In the genomic region with DNA sequence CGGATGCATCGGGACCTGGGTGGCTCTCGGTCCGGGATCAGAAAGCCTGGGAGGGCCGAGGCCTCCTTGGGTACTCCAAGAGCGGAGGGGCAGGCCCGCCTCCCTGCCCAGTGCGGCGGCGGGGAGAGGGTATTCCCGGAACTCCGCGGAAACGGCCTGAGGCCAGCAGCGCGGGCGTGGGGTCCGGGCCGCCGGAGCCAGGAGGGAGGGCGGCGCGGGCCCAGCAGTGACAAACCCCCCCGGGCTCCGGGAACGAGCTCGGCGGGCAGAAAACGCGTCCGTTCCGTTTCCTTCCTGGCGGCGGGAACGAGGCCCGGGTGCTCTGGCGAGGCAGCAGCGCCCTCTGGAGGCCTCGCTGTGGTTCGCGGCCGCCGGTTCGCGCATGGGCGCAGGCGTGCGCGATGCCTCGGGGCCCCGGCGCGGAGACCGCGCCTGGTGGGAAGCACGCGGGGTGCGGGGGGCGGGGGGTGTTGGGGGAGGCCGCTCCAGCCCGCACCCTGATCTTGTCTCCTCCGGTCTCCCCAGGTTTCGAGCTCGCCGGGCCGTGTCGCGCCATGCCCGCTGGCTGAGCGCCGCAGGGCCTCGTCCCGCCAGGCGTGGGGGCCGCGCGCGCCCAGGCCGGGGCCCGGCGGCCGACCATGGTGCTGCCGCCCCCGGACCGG, we compare ENCODE assay signal across 1 cellular context.
A peak's percentile ranks its signal among the peaks of the same experiment; 100 is the strongest.
TF ChIP-seq lines count a peak whose summit lies in the region.

No MANE protein-coding gene starts in this region.

TF ChIP-seq in HepG2, 621 proteins besides CTCF, POLR2A, EP300 and RAD21 (continues in another document):
- TF ChIP-seq, protein P1, sequence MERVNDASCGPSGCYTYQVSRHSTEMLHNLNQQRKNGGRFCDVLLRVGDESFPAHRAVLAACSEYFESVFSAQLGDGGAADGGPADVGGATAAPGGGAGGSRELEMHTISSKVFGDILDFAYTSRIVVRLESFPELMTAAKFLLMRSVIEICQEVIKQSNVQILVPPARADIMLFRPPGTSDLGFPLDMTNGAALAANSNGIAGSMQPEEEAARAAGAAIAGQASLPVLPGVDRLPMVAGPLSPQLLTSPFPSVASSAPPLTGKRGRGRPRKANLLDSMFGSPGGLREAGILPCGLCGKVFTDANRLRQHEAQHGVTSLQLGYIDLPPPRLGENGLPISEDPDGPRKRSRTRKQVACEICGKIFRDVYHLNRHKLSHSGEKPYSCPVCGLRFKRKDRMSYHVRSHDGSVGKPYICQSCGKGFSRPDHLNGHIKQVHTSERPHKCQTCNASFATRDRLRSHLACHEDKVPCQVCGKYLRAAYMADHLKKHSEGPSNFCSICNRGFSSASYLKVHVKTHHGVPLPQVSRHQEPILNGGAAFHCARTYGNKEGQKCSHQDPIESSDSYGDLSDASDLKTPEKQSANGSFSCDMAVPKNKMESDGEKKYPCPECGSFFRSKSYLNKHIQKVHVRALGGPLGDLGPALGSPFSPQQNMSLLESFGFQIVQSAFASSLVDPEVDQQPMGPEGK (CRISPR knock-in tag; IDR thresholded peaks at IDR 0.05) = peak; percentile 90
- TF ChIP-seq YY1 (IDR thresholded peaks at IDR 0.05; ENCODE audit: insufficient read depth, insufficient replicate concordance, low read depth, low read length) = peak; percentile 59
- TF ChIP-seq ZNF781 (CRISPR knock-in tag; IDR thresholded peaks at IDR 0.05; ENCODE audit: borderline replicate concordance, not compliant biosample characterization) = no peak
- TF ChIP-seq SAP130 (CRISPR knock-in tag; IDR thresholded peaks at IDR 0.05; ENCODE audit: low read depth) = peak; percentile 67; the same call in 1 of the 2 replicates
- TF ChIP-seq ZFP36L1 (CRISPR knock-in tag; IDR thresholded peaks at IDR 0.05) = no peak
- TF ChIP-seq, protein P2, sequence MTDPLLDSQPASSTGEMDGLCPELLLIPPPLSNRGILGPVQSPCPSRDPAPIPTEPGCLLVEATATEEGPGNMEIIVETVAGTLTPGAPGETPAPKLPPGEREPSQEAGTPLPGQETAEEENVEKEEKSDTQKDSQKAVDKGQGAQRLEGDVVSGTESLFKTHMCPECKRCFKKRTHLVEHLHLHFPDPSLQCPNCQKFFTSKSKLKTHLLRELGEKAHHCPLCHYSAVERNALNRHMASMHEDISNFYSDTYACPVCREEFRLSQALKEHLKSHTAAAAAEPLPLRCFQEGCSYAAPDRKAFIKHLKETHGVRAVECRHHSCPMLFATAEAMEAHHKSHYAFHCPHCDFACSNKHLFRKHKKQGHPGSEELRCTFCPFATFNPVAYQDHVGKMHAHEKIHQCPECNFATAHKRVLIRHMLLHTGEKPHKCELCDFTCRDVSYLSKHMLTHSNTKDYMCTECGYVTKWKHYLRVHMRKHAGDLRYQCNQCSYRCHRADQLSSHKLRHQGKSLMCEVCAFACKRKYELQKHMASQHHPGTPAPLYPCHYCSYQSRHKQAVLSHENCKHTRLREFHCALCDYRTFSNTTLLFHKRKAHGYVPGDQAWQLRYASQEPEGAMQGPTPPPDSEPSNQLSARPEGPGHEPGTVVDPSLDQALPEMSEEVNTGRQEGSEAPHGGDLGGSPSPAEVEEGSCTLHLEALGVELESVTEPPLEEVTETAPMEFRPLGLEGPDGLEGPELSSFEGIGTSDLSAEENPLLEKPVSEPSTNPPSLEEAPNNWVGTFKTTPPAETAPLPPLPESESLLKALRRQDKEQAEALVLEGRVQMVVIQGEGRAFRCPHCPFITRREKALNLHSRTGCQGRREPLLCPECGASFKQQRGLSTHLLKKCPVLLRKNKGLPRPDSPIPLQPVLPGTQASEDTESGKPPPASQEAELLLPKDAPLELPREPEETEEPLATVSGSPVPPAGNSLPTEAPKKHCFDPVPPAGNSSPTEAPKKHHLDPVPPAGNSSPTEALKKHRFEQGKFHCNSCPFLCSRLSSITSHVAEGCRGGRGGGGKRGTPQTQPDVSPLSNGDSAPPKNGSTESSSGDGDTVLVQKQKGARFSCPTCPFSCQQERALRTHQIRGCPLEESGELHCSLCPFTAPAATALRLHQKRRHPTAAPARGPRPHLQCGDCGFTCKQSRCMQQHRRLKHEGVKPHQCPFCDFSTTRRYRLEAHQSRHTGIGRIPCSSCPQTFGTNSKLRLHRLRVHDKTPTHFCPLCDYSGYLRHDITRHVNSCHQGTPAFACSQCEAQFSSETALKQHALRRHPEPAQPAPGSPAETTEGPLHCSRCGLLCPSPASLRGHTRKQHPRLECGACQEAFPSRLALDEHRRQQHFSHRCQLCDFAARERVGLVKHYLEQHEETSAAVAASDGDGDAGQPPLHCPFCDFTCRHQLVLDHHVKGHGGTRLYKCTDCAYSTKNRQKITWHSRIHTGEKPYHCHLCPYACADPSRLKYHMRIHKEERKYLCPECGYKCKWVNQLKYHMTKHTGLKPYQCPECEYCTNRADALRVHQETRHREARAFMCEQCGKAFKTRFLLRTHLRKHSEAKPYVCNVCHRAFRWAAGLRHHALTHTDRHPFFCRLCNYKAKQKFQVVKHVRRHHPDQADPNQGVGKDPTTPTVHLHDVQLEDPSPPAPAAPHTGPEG (CRISPR knock-in tag; IDR thresholded peaks at IDR 0.05) = peak; percentile 67; the same call in 1 of the 2 replicates
- TF ChIP-seq, protein P3, sequence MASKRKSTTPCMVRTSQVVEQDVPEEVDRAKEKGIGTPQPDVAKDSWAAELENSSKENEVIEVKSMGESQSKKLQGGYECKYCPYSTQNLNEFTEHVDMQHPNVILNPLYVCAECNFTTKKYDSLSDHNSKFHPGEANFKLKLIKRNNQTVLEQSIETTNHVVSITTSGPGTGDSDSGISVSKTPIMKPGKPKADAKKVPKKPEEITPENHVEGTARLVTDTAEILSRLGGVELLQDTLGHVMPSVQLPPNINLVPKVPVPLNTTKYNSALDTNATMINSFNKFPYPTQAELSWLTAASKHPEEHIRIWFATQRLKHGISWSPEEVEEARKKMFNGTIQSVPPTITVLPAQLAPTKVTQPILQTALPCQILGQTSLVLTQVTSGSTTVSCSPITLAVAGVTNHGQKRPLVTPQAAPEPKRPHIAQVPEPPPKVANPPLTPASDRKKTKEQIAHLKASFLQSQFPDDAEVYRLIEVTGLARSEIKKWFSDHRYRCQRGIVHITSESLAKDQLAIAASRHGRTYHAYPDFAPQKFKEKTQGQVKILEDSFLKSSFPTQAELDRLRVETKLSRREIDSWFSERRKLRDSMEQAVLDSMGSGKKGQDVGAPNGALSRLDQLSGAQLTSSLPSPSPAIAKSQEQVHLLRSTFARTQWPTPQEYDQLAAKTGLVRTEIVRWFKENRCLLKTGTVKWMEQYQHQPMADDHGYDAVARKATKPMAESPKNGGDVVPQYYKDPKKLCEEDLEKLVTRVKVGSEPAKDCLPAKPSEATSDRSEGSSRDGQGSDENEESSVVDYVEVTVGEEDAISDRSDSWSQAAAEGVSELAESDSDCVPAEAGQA (IDR thresholded peaks at IDR 0.05; ENCODE audit: low read depth) = no peak
- TF ChIP-seq, protein P3 (CRISPR knock-in tag; IDR thresholded peaks at IDR 0.05; ENCODE audit: borderline replicate concordance) = no peak
- TF ChIP-seq, protein P4, sequence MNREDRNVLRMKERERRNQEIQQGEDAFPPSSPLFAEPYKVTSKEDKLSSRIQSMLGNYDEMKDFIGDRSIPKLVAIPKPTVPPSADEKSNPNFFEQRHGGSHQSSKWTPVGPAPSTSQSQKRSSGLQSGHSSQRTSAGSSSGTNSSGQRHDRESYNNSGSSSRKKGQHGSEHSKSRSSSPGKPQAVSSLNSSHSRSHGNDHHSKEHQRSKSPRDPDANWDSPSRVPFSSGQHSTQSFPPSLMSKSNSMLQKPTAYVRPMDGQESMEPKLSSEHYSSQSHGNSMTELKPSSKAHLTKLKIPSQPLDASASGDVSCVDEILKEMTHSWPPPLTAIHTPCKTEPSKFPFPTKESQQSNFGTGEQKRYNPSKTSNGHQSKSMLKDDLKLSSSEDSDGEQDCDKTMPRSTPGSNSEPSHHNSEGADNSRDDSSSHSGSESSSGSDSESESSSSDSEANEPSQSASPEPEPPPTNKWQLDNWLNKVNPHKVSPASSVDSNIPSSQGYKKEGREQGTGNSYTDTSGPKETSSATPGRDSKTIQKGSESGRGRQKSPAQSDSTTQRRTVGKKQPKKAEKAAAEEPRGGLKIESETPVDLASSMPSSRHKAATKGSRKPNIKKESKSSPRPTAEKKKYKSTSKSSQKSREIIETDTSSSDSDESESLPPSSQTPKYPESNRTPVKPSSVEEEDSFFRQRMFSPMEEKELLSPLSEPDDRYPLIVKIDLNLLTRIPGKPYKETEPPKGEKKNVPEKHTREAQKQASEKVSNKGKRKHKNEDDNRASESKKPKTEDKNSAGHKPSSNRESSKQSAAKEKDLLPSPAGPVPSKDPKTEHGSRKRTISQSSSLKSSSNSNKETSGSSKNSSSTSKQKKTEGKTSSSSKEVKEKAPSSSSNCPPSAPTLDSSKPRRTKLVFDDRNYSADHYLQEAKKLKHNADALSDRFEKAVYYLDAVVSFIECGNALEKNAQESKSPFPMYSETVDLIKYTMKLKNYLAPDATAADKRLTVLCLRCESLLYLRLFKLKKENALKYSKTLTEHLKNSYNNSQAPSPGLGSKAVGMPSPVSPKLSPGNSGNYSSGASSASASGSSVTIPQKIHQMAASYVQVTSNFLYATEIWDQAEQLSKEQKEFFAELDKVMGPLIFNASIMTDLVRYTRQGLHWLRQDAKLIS (CRISPR knock-in tag; IDR thresholded peaks at IDR 0.05) = no peak
- peak; percentile 59; the same call in 1 of the 2 replicates for TF ChIP-seq ARNT2 (CRISPR knock-in tag; IDR thresholded peaks at IDR 0.05; ENCODE audit: low read depth)
- peak in 1 of 2 experiments; percentile 47; a peak in 1 of 4 replicates for TF ChIP-seq KLF16 (CRISPR knock-in tag; IDR thresholded peaks at IDR 0.05)
- peak; percentile 31; the same call in 1 of the 2 replicates for TF ChIP-seq FOXO1 (CRISPR knock-in tag; IDR thresholded peaks at IDR 0.05)
- no peak for TF ChIP-seq JDP2 (CRISPR knock-in tag; IDR thresholded peaks at IDR 0.05; ENCODE audit: borderline replicate concordance)
- no peak for TF ChIP-seq TBL1XR1 (IDR thresholded peaks at IDR 0.05; ENCODE audit: borderline replicate concordance, low read length, partially characterized antibody)
- TF ChIP-seq ZNF7 (CRISPR knock-in tag; IDR thresholded peaks at IDR 0.05) = no peak
- TF ChIP-seq, protein P5, sequence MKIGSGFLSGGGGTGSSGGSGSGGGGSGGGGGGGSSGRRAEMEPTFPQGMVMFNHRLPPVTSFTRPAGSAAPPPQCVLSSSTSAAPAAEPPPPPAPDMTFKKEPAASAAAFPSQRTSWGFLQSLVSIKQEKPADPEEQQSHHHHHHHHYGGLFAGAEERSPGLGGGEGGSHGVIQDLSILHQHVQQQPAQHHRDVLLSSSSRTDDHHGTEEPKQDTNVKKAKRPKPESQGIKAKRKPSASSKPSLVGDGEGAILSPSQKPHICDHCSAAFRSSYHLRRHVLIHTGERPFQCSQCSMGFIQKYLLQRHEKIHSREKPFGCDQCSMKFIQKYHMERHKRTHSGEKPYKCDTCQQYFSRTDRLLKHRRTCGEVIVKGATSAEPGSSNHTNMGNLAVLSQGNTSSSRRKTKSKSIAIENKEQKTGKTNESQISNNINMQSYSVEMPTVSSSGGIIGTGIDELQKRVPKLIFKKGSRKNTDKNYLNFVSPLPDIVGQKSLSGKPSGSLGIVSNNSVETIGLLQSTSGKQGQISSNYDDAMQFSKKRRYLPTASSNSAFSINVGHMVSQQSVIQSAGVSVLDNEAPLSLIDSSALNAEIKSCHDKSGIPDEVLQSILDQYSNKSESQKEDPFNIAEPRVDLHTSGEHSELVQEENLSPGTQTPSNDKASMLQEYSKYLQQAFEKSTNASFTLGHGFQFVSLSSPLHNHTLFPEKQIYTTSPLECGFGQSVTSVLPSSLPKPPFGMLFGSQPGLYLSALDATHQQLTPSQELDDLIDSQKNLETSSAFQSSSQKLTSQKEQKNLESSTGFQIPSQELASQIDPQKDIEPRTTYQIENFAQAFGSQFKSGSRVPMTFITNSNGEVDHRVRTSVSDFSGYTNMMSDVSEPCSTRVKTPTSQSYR (CRISPR knock-in tag; IDR thresholded peaks at IDR 0.05; ENCODE audit: borderline replicate concordance) = peak; percentile 23; the same call in 1 of the 2 replicates
- TF ChIP-seq ZNF776 (CRISPR knock-in tag; IDR thresholded peaks at IDR 0.05) = peak; percentile 49; the same call in 1 of the 2 replicates
- TF ChIP-seq, protein P6, sequence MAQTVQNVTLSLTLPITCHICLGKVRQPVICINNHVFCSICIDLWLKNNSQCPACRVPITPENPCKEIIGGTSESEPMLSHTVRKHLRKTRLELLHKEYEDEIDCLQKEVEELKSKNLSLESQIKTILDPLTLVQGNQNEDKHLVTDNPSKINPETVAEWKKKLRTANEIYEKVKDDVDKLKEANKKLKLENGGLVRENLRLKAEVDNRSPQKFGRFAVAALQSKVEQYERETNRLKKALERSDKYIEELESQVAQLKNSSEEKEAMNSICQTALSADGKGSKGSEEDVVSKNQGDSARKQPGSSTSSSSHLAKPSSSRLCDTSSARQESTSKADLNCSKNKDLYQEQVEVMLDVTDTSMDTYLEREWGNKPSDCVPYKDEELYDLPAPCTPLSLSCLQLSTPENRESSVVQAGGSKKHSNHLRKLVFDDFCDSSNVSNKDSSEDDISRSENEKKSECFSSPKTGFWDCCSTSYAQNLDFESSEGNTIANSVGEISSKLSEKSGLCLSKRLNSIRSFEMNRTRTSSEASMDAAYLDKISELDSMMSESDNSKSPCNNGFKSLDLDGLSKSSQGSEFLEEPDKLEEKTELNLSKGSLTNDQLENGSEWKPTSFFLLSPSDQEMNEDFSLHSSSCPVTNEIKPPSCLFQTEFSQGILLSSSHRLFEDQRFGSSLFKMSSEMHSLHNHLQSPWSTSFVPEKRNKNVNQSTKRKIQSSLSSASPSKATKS (CRISPR knock-in tag; IDR thresholded peaks at IDR 0.05) = no peak
- peak; percentile 13 for TF ChIP-seq AGO2 (optimal IDR thresholded peaks at IDR 0.05; ENCODE audit: low read depth, low read length)
- 0 out of 2 replicates have a peak, but pooled peaks have one; percentile 5 for TF ChIP-seq RARA (CRISPR knock-in tag; IDR thresholded peaks at IDR 0.05)
- TF ChIP-seq ATF7-NPFF (CRISPR knock-in tag; IDR thresholded peaks at IDR 0.05; ENCODE audit: low read depth) = peak; percentile 51; the same call in 1 of the 2 replicates
- no peak for TF ChIP-seq SNRNP70 (IDR thresholded peaks at IDR 0.05; ENCODE audit: low read depth, low read length)
